Comparison of ENCODE assay signal across 1 cellular context in the genomic region with DNA sequence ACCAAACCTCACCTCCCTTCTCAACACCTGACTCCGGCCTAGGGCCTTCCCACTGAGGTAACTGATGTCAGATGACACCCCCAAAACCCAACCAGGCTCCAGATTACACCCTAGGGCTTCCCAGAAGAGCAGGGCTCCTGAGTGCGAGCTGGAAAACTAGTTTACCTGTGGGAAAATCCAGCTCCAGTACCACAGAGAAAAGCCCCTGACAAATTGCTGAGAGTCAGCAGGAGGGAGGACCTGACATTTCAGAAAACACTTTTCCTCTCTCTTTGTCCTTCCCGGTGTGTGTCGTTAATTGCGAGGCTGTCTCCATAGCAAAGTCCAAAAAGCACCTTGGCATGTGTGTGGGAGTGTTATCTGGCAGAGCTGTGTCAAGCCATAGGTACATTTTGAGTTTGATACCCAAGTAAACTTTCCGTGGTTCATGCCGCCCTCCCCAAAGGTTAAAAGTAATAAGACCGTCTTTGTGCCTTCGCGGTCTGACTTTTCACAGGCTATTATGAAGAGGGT.
A peak's percentile ranks its signal among the peaks of the same experiment; 100 is the strongest.
TF ChIP-seq lines count a peak whose summit lies in the region.

No MANE protein-coding gene starts in this region.

TF ChIP-seq in HepG2, 621 proteins besides CTCF, POLR2A, EP300 and RAD21 (continued from another document):
- TF ChIP-seq, protein P1, sequence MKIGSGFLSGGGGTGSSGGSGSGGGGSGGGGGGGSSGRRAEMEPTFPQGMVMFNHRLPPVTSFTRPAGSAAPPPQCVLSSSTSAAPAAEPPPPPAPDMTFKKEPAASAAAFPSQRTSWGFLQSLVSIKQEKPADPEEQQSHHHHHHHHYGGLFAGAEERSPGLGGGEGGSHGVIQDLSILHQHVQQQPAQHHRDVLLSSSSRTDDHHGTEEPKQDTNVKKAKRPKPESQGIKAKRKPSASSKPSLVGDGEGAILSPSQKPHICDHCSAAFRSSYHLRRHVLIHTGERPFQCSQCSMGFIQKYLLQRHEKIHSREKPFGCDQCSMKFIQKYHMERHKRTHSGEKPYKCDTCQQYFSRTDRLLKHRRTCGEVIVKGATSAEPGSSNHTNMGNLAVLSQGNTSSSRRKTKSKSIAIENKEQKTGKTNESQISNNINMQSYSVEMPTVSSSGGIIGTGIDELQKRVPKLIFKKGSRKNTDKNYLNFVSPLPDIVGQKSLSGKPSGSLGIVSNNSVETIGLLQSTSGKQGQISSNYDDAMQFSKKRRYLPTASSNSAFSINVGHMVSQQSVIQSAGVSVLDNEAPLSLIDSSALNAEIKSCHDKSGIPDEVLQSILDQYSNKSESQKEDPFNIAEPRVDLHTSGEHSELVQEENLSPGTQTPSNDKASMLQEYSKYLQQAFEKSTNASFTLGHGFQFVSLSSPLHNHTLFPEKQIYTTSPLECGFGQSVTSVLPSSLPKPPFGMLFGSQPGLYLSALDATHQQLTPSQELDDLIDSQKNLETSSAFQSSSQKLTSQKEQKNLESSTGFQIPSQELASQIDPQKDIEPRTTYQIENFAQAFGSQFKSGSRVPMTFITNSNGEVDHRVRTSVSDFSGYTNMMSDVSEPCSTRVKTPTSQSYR (CRISPR knock-in tag; IDR thresholded peaks at IDR 0.05; ENCODE audit: borderline replicate concordance), result no peak
- TF ChIP-seq, protein P2, sequence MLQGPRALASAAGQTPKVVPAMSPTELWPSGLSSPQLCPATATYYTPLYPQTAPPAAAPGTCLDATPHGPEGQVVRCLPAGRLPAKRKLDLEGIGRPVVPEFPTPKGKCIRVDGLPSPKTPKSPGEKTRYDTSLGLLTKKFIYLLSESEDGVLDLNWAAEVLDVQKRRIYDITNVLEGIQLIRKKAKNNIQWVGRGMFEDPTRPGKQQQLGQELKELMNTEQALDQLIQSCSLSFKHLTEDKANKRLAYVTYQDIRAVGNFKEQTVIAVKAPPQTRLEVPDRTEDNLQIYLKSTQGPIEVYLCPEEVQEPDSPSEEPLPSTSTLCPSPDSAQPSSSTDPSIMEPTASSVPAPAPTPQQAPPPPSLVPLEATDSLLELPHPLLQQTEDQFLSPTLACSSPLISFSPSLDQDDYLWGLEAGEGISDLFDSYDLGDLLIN (CRISPR knock-in tag; IDR thresholded peaks at IDR 0.05; ENCODE audit: borderline replicate concordance), result no peak
- TF ChIP-seq MAFK (conservative IDR thresholded peaks at IDR 0.05 in 1 of 2, IDR thresholded peaks at IDR 0.05 in 1 of 2; ENCODE audit: low read length in 2 of 2) (no peak), BCL6 (CRISPR knock-in tag; IDR thresholded peaks at IDR 0.05) (no peak), ZNF232 (CRISPR knock-in tag; IDR thresholded peaks at IDR 0.05; ENCODE audit: borderline replicate concordance) (no peak), ZNF775 (CRISPR knock-in tag; IDR thresholded peaks at IDR 0.05; ENCODE audit: borderline replicate concordance) (no peak), GTF3A (CRISPR knock-in tag; conservative IDR thresholded peaks at IDR 0.05) (no peak), ZNF605 (CRISPR knock-in tag; IDR thresholded peaks at IDR 0.05) (0 out of 2 replicates have a peak, but pooled peaks have one; percentile 22), GATAD2A (CRISPR knock-in tag; IDR thresholded peaks at IDR 0.05) (peak; percentile 42; the same call in 1 of the 2 replicates), KLF16 (CRISPR knock-in tag; IDR thresholded peaks at IDR 0.05) (peak in 1 of 2 experiments; percentile 30; a peak in 1 of 4 replicates), SP2 (CRISPR knock-in tag; IDR thresholded peaks at IDR 0.05) (no peak), SOX6 (IDR thresholded peaks at IDR 0.05) (no peak), SOX6 (CRISPR knock-in tag; IDR thresholded peaks at IDR 0.05) (peak; percentile 31; the same call in 1 of the 2 replicates), ZNF3 (CRISPR knock-in tag; IDR thresholded peaks at IDR 0.05) (no peak), TCF7 (IDR thresholded peaks at IDR 0.05; ENCODE audit: low read depth) (no peak), ELF3 (CRISPR knock-in tag; IDR thresholded peaks at IDR 0.05) (no peak), POGZ (CRISPR knock-in tag; IDR thresholded peaks at IDR 0.05) (0 out of 2 replicates have a peak, but pooled peaks have one; percentile 16), TBX2 (CRISPR knock-in tag; IDR thresholded peaks at IDR 0.05; ENCODE audit: borderline replicate concordance) (peak; percentile 63), RELA (CRISPR knock-in tag; IDR thresholded peaks at IDR 0.05) (no peak)
- TF ChIP-seq, protein P3, sequence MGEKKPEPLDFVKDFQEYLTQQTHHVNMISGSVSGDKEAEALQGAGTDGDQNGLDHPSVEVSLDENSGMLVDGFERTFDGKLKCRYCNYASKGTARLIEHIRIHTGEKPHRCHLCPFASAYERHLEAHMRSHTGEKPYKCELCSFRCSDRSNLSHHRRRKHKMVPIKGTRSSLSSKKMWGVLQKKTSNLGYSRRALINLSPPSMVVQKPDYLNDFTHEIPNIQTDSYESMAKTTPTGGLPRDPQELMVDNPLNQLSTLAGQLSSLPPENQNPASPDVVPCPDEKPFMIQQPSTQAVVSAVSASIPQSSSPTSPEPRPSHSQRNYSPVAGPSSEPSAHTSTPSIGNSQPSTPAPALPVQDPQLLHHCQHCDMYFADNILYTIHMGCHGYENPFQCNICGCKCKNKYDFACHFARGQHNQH (CRISPR knock-in tag; IDR thresholded peaks at IDR 0.05), result no peak
- TF ChIP-seq, protein P4, sequence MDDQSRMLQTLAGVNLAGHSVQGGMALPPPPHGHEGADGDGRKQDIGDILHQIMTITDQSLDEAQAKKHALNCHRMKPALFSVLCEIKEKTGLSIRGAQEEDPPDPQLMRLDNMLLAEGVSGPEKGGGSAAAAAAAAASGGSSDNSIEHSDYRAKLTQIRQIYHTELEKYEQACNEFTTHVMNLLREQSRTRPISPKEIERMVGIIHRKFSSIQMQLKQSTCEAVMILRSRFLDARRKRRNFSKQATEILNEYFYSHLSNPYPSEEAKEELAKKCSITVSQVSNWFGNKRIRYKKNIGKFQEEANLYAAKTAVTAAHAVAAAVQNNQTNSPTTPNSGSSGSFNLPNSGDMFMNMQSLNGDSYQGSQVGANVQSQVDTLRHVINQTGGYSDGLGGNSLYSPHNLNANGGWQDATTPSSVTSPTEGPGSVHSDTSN (CRISPR knock-in tag; IDR thresholded peaks at IDR 0.05; ENCODE audit: borderline replicate concordance), result no peak
